ENCODE assay signal across 18 cellular contexts in the genomic region with DNA sequence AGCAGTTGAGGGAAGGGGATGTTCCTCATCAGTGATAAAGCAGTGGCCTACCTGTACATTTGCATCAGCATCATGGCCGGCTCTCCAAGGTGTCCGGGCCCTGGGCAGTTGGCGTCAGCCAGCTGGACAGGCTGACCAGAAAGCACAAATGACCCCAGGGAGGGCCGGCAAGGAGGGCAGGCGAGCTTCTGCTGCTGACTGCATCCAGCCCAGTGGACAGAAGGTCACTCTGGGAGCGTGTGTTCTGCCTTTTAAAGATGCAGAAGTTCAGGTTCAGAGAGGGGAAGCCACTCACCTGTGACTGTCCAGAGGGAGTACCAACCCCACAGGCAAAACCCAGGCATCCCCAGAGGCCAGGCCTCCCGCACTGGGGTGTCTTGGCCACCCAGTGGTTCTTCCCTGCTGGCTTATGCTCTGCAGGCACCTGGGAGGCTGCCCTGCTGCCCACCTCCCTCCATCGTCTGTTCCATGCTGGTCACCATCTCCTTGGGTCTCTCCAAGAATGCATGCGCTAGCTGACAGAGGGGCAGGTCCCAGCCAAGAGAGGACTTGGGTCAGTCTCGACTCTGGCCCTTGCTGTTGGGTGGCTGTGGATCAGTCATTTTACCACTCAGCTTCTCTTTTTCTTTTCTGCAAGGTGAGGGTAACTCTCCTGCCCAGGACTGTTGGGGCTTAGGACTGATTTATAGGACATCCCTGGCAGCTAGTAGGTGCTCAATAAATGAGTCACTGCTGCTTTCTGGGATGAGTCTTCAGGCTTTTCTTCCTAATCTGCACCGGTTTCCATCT.
"Had no signal": no experiment of that assay in that cellular context is flagged by ENCODE, and none has a peak within 500 bp of the region (broad histone marks: within the 10 kb centered on the region; RNA-seq: fewer than 3 reads in every experiment).

No MANE protein-coding gene starts in this region.

- H3K4me3 ChIP-seq: heart right ventricle, pancreas, tibial nerve had no signal

- H3K9me3 ChIP-seq: heart right ventricle, pancreas, tibial nerve had no signal

- ATAC-seq: esophagus mucosa; naive thymus-derived CD8-positive, alpha-beta T cell; pancreas; stimulated activated naive CD8-positive, alpha-beta T cell treated with anti-CD3 and anti-CD28 coated beads, Interleukin-15, Interleukin-2, amounts not matched to agents 100 U/mL and 50 U/mL, for 24 hours had no signal

- H3K27me3 ChIP-seq: pancreas had no signal

- H3K4me1 ChIP-seq: heart right ventricle, pancreas, tibial nerve had no signal

- H3K36me3 ChIP-seq: heart right ventricle, pancreas, tibial nerve had no signal

- H3K27ac ChIP-seq: heart right ventricle, pancreas, tibial nerve, VCaP had no signal

- DNase-seq: activated CD4-positive, alpha-beta T cell treated with anti-CD3 and anti-CD28 coated beads, Interleukin-2, amount 50 U/mL, for 1 hour; activated CD4-positive, CD25-positive, alpha-beta regulatory T cell treated with anti-CD3 and anti-CD28 coated beads, Interleukin-2, amount 50 U/mL, for 72 hours; activated naive CD4-positive, alpha-beta T cell treated with anti-CD3 and anti-CD28 coated beads for 36 hours; activated T-cell treated with anti-CD3 and anti-CD28 coated beads, Interleukin-2, amount 50 U/mL, for 24 hours; anterior cingulate cortex; cortex of kidney; effector CD4-positive, alpha-beta T cell; immature natural killer cell; naive thymus-derived CD8-positive, alpha-beta T cell; retina; stimulated activated CD4-positive, alpha-beta T cell treated with anti-CD3 and anti-CD28 coated beads, Interleukin-2, amount 100 ng/mL, for 24 hours; stimulated activated naive CD8-positive, alpha-beta T cell treated with anti-CD3 and anti-CD28 coated beads, Interleukin-15, Interleukin-2, amounts not matched to agents 100 U/mL and 50 U/mL, for 24 hours; substantia nigra had no signal
